Comparison of ENCODE assay signal across 17 cellular contexts in genomic region chr14:101736585-101736984, GRCh38. TPM values are rescaled to one million over a fixed set of nuclear protein-coding genes. Genes with fewer than 3 reads are reported as not detected.
DNase-seq lines count a peak whose midpoint lies in the region; ATAC-seq and FAIRE-seq lines count a peak whose summit lies in the region.
"Had no signal": no experiment of that assay in that cellular context is flagged by ENCODE, and none has a peak within 500 bp of the region (broad histone marks: within the 10 kb centered on the region; RNA-seq: fewer than 3 reads in every experiment).

No MANE protein-coding gene starts in this region.

- no peak overlapping the region for H4K8ac ChIP-seq in neuronal stem cell (ENCODE audit: low read depth, low read length)

- peaks cover 12% of the 10 kb centered on the region in 2 donors for H3K36me3 Mint-ChIP-seq in activated T-cell treated with anti-CD3 and anti-CD28 coated beads, Interleukin-2, amount 50 U/mL, for 72 hours (ENCODE audit: insufficient read depth in 2 of 2)
- no peaks in the 10 kb centered on the region for H3K36me3 Mint-ChIP-seq in stimulated activated effector memory CD8-positive, alpha-beta T cell treated with anti-CD3 and anti-CD28 coated beads, Interleukin-12 subunit alpha, Interleukin-12 subunit beta, amount 100 ng/mL, for 72 hours
- H3K36me3 Mint-ChIP-seq in activated T-helper 1 cell treated with anti-CD3 and anti-CD28 coated beads, Interleukin-12 subunit alpha, Interleukin-12 subunit beta, Interleukin-2, Interleukin-4 antibody, amounts not matched to agents 30 ng/mL and 10 ng/mL and 1 ng/mL, durations not matched to agents 14 hours and 24 hours and 36 hours (ENCODE audit: low read depth), result no peaks in the 10 kb centered on the region
- H3K36me3 Mint-ChIP-seq in effector memory CD8-positive, alpha-beta T cell (ENCODE audit: insufficient read depth), result peaks cover 8% of the 10 kb centered on the region

- no CpG with 5 or more reads among the region's 8 CpGs for WGBS in neuronal stem cell (ENCODE audit: extremely low coverage in 2 of 2, insufficient read length in 2 of 2, insufficient replicate concordance in 1 of 2), 2 donors

- H3K18ac ChIP-seq in neuronal stem cell (ENCODE audit: low read length), result no peak overlapping the region

- peaks cover 2% of the 10 kb centered on the region in 2 donors for H3K4me1 ChIP-seq in neuronal stem cell (ENCODE audit: control insufficient read depth in 2 of 2, insufficient read depth in 1 of 2, low read depth in 1 of 2, low read length in 2 of 2)

- no peaks in the 10 kb centered on the region for H3K36me3 ChIP-seq in neuronal stem cell (replicated peaks in 1 of 2; ENCODE audit: control insufficient read depth in 2 of 2, insufficient read depth in 2 of 2, low read length in 2 of 2)

- H3K79me1 ChIP-seq in neuronal stem cell (ENCODE audit: low read depth, low read length), result no peaks in the 10 kb centered on the region

- no peak overlapping the region for H2AFZ ChIP-seq in neuronal stem cell (ENCODE audit: low read length)

- H3K27ac Mint-ChIP-seq in activated T-cell treated with anti-CD3 and anti-CD28 coated beads, Interleukin-2, amount 50 U/mL, for 72 hours, result peak overlapping the region; percentile 16
- peak overlapping the region; percentile 40 for H3K27ac Mint-ChIP-seq in stimulated activated effector memory CD8-positive, alpha-beta T cell treated with anti-CD3 and anti-CD28 coated beads, Interleukin-12 subunit alpha, Interleukin-12 subunit beta, amount 100 ng/mL, for 72 hours
- no peak overlapping the region for H3K27ac Mint-ChIP-seq in activated T-helper 1 cell treated with anti-CD3 and anti-CD28 coated beads, Interleukin-12 subunit alpha, Interleukin-12 subunit beta, Interleukin-2, Interleukin-4 antibody, amounts not matched to agents 30 ng/mL and 10 ng/mL and 1 ng/mL, durations not matched to agents 14 hours and 24 hours and 36 hours
- peak overlapping the region in 1 of 2 donors; percentile 65 for H3K27ac Mint-ChIP-seq in effector memory CD8-positive, alpha-beta T cell
- H3K27ac Mint-ChIP-seq: H9 had no signal

- peaks cover 49% of the 10 kb centered on the region for H3K4me1 Mint-ChIP-seq in activated T-cell treated with anti-CD3 and anti-CD28 coated beads, Interleukin-2, amount 50 U/mL, for 72 hours (ENCODE audit: low read depth)
- peaks cover 36% of the 10 kb centered on the region for H3K4me1 Mint-ChIP-seq in stimulated activated effector memory CD8-positive, alpha-beta T cell treated with anti-CD3 and anti-CD28 coated beads, Interleukin-12 subunit alpha, Interleukin-12 subunit beta, amount 100 ng/mL, for 72 hours
- H3K4me1 Mint-ChIP-seq in activated T-helper 1 cell treated with anti-CD3 and anti-CD28 coated beads, Interleukin-12 subunit alpha, Interleukin-12 subunit beta, Interleukin-2, Interleukin-4 antibody, amounts not matched to agents 30 ng/mL and 10 ng/mL and 1 ng/mL, durations not matched to agents 14 hours and 24 hours and 36 hours (ENCODE audit: low read depth), result peaks cover 30% of the 10 kb centered on the region
- peaks cover 27 to 28% of the 10 kb centered on the region in 2 donors for H3K4me1 Mint-ChIP-seq in effector memory CD8-positive, alpha-beta T cell (ENCODE audit: low read depth in 2 of 2)

- DNase-seq in activated T-cell treated with anti-CD3 and anti-CD28 coated beads, Interleukin-2, amount 50 U/mL, for 72 hours, result no peak
- DNase-seq in activated T-cell treated with anti-CD3 and anti-CD28 coated beads for 4 hours (no peak), neuronal stem cell (ENCODE audit: low spot score) (no peak), cortex of kidney (lab: John Stamatoyannopoulos, UW) (no peak), frontal cortex (ENCODE audit: low spot score in 2 of 2) (no peak)
- DNase-seq in stimulated activated effector memory CD8-positive, alpha-beta T cell treated with anti-CD3 and anti-CD28 coated beads, Interleukin-12 subunit alpha, Interleukin-12 subunit beta, amount 100 ng/mL, for 72 hours (ENCODE audit: low spot score in 2 of 2), result no peak
- DNase-seq in activated T-helper 1 cell treated with anti-CD3 and anti-CD28 coated beads, Interleukin-12 subunit alpha, Interleukin-12 subunit beta, Interleukin-2, Interleukin-4 antibody, amounts not matched to agents 30 ng/mL and 10 ng/mL and 1 ng/mL, durations not matched to agents 14 hours and 24 hours and 36 hours (ENCODE audit: low spot score), result no peak
- no peak for DNase-seq in effector memory CD8-positive, alpha-beta T cell
- DNase-seq: Caco-2; CD8-positive, alpha-beta memory T cell; DND-41; GDM1; GOT3; H9 had no signal

- H3K9ac ChIP-seq in neuronal stem cell (ENCODE audit: low read depth, low read length, poor library complexity), result no peak overlapping the region

- H3K14ac ChIP-seq in neuronal stem cell (ENCODE audit: low read length), result no peak overlapping the region

- no peak overlapping the region for H2BK5ac ChIP-seq in neuronal stem cell (ENCODE audit: low read length)

- no peak overlapping the region for H2AK5ac ChIP-seq in neuronal stem cell (ENCODE audit: low read depth, low read length)

- H3K9me3 Mint-ChIP-seq in activated T-cell treated with anti-CD3 and anti-CD28 coated beads, Interleukin-2, amount 50 U/mL, for 72 hours, result peaks cover 7 to 9% of the 10 kb centered on the region in 2 donors
- peaks cover 3% of the 10 kb centered on the region for H3K9me3 Mint-ChIP-seq in stimulated activated effector memory CD8-positive, alpha-beta T cell treated with anti-CD3 and anti-CD28 coated beads, Interleukin-12 subunit alpha, Interleukin-12 subunit beta, amount 100 ng/mL, for 72 hours
- H3K9me3 Mint-ChIP-seq in activated T-helper 1 cell treated with anti-CD3 and anti-CD28 coated beads, Interleukin-12 subunit alpha, Interleukin-12 subunit beta, Interleukin-2, Interleukin-4 antibody, amounts not matched to agents 30 ng/mL and 10 ng/mL and 1 ng/mL, durations not matched to agents 14 hours and 24 hours and 36 hours, result peaks cover 23% of the 10 kb centered on the region
- H3K9me3 Mint-ChIP-seq in effector memory CD8-positive, alpha-beta T cell, result peaks cover 0 to 2% of the 10 kb centered on the region in 2 donors

- H3K27me3 ChIP-seq in neuronal stem cell (ENCODE audit: control insufficient read depth in 3 of 3, insufficient read depth in 3 of 3, low read depth in 1 of 3, low read length in 3 of 3), result peaks cover 0 to 3% (median 0%) of the 10 kb centered on the region in 3 experiments

- intact Hi-C loops in activated T-helper 1 cell treated with anti-CD3 and anti-CD28 coated beads, Interleukin-12 subunit alpha, Interleukin-12 subunit beta, Interleukin-2, Interleukin-4 antibody, amounts not matched to agents 30 ng/mL and 10 ng/mL and 1 ng/mL, durations not matched to agents 14 hours and 24 hours and 36 hours (cut with micrococcal nuclease), result no loop called here

- H3K9me3 ChIP-seq in neuronal stem cell (replicated peaks in 1 of 2; ENCODE audit: control insufficient read depth in 2 of 2, insufficient read depth in 1 of 2, low read depth in 1 of 2, low read length in 2 of 2), result peaks cover 7 to 10% of the 10 kb centered on the region in 2 donors

- no peak for FAIRE-seq in frontal cortex (lab: Jason Lieb, UNC)
- FAIRE-seq: GM19239 had no signal

- no peak overlapping the region for H4K91ac ChIP-seq in neuronal stem cell (ENCODE audit: low read depth, low read length, poor library complexity)

- no peak overlapping the region for H3K4me3 Mint-ChIP-seq in activated T-cell treated with anti-CD3 and anti-CD28 coated beads, Interleukin-2, amount 50 U/mL, for 72 hours
- no peak overlapping the region for H3K4me3 Mint-ChIP-seq in stimulated activated effector memory CD8-positive, alpha-beta T cell treated with anti-CD3 and anti-CD28 coated beads, Interleukin-12 subunit alpha, Interleukin-12 subunit beta, amount 100 ng/mL, for 72 hours
- no peak overlapping the region for H3K4me3 Mint-ChIP-seq in activated T-helper 1 cell treated with anti-CD3 and anti-CD28 coated beads, Interleukin-12 subunit alpha, Interleukin-12 subunit beta, Interleukin-2, Interleukin-4 antibody, amounts not matched to agents 30 ng/mL and 10 ng/mL and 1 ng/mL, durations not matched to agents 14 hours and 24 hours and 36 hours
- H3K4me3 Mint-ChIP-seq in effector memory CD8-positive, alpha-beta T cell, result no peak overlapping the region
- H3K4me3 Mint-ChIP-seq: CD14-positive monocyte; CD8-positive, alpha-beta memory T cell; H9 had no signal

- no peak overlapping the region for H3K4me2 ChIP-seq in neuronal stem cell (ENCODE audit: insufficient read depth, low read length, poor library complexity, severe bottlenecking)

- no peak overlapping the region for H2BK15ac ChIP-seq in neuronal stem cell (ENCODE audit: low read length)

- ATAC-seq in activated T-cell treated with anti-CD3 and anti-CD28 coated beads, Interleukin-2, amount 50 U/mL, for 72 hours (replicated peaks in 1 of 2), result no peak
- no peak for ATAC-seq in stimulated activated effector memory CD8-positive, alpha-beta T cell treated with anti-CD3 and anti-CD28 coated beads, Interleukin-12 subunit alpha, Interleukin-12 subunit beta, amount 100 ng/mL, for 72 hours
- no peak for ATAC-seq in effector memory CD8-positive, alpha-beta T cell (replicated peaks)

- no peak overlapping the region for H3K4ac ChIP-seq in neuronal stem cell (ENCODE audit: low read length)

- H2BK12ac ChIP-seq in neuronal stem cell (ENCODE audit: low read length), result no peak overlapping the region

- no peak overlapping the region for H3K27ac ChIP-seq in neuronal stem cell (replicated peaks; ENCODE audit: low read length)
- H3K27ac ChIP-seq: 22Rv1 had no signal

- peaks cover 5% of the 10 kb centered on the region for H3K27me3 Mint-ChIP-seq in activated T-cell treated with anti-CD3 and anti-CD28 coated beads, Interleukin-2, amount 50 U/mL, for 72 hours (ENCODE audit: low read depth)
- peaks cover 2% of the 10 kb centered on the region for H3K27me3 Mint-ChIP-seq in activated T-helper 1 cell treated with anti-CD3 and anti-CD28 coated beads, Interleukin-12 subunit alpha, Interleukin-12 subunit beta, Interleukin-2, Interleukin-4 antibody, amounts not matched to agents 30 ng/mL and 10 ng/mL and 1 ng/mL, durations not matched to agents 14 hours and 24 hours and 36 hours (ENCODE audit: insufficient read depth)
- no peaks in the 10 kb centered on the region for H3K27me3 Mint-ChIP-seq in effector memory CD8-positive, alpha-beta T cell
- H3K27me3 Mint-ChIP-seq: CD8-positive, alpha-beta memory T cell had no signal

- no peak overlapping the region for H2BK120ac ChIP-seq in neuronal stem cell (ENCODE audit: low read depth, low read length)

- H3K23ac ChIP-seq in neuronal stem cell (ENCODE audit: low read depth, low read length, poor library complexity), result peak overlapping the region; percentile 27

- H3K4me3 ChIP-seq in neuronal stem cell (ENCODE audit: low read length in 2 of 2), result no peak overlapping the region

RNA-seq across cellular contexts. Expression of gene PPP2R5C, which starts 24.9 kb away (rescaled TPM):
- total RNA-seq in activated T-cell treated with anti-CD3 and anti-CD28 coated beads, Interleukin-2, amount 50 U/mL, for 72 hours, result 100 to 1,000 TPM; 317 to 370 TPM
- polyA plus RNA-seq in neuronal stem cell (2013, experiment 1 of 2), result 199 TPM
- 209 TPM for polyA plus RNA-seq in neuronal stem cell (2013, experiment 2 of 2)
- 157 and 166 TPM in 2 replicates for total RNA-seq in activated T-helper 1 cell treated with anti-CD3 and anti-CD28 coated beads, Interleukin-12 subunit alpha, Interleukin-12 subunit beta, Interleukin-2, Interleukin-4 antibody, amounts not matched to agents 30 ng/mL and 10 ng/mL and 1 ng/mL, durations not matched to agents 14 hours and 24 hours and 36 hours
- 174 TPM for total RNA-seq in frontal cortex
